ENCODE assay signal across 24 cellular contexts in the genomic region with DNA sequence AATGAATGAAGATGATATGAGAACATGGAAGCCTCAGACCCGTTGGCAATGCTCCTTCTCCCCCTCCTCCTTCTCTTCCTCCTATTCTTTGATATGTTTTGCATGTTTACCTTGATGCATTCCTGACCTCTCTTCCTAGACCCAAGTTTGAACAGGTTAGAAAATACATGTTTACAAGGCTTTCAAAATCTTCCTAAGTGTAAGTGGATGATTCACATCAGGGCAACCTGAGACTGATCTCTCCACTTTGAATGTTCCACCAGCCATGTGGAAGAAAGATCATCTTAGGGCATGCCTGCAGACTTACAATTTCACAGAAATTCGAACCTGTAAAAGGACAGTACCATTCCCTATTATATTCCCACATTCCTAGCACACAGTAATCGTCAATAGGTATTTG.
"Had no signal": no experiment of that assay in that cellular context is flagged by ENCODE, and none has a peak within 500 bp of the region (broad histone marks: within the 10 kb centered on the region; RNA-seq: fewer than 3 reads in every experiment).

No MANE protein-coding gene starts in this region.

- H3K36me3 Mint-ChIP-seq: naive B cell; neural progenitor cell; stimulated activated memory B cell treated with anti-CD40 and anti-IgM and Interleukin-4, amounts not matched to agents 10 μg/mL and 1 μg/mL and 100 μg/mL, for 72 hours; type B pancreatic cell had no signal

- H3K4me3 Mint-ChIP-seq: activated T-cell treated with anti-CD3 and anti-CD28 coated beads, Interleukin-2, amount 50 U/mL, for 24 hours; neural progenitor cell; stimulated activated memory B cell treated with anti-CD40 and anti-IgM and Interleukin-4, amounts not matched to agents 10 μg/mL and 1 μg/mL and 100 μg/mL, for 72 hours; type B pancreatic cell had no signal

- H3K4me1 Mint-ChIP-seq: naive B cell; neural progenitor cell; stimulated activated memory B cell treated with anti-CD40 and anti-IgM and Interleukin-4, amounts not matched to agents 10 μg/mL and 1 μg/mL and 100 μg/mL, for 72 hours had no signal

- H3K27ac ChIP-seq: adrenal gland, ascending aorta, brain microvascular endothelial cell, neural progenitor cell, sigmoid colon, thoracic aorta, vagina, WERI-Rb-1 had no signal

- H3K9ac ChIP-seq: neural progenitor cell had no signal

- H3K36me3 ChIP-seq: adrenal gland, ascending aorta, brain microvascular endothelial cell, neural progenitor cell, sigmoid colon, thoracic aorta, vagina, WERI-Rb-1 had no signal

- ATAC-seq: effector memory CD8-positive, alpha-beta T cell; stimulated activated memory B cell treated with anti-CD40 and anti-IgM and Interleukin-4, amounts not matched to agents 10 μg/mL and 1 μg/mL and 100 μg/mL, for 72 hours had no signal

- H3K9me3 ChIP-seq: adrenal gland, ascending aorta, sigmoid colon, thoracic aorta, vagina had no signal

- H3K27me3 Mint-ChIP-seq: activated T-cell treated with anti-CD3 and anti-CD28 coated beads, Interleukin-2, amount 50 U/mL, for 24 hours; stimulated activated memory B cell treated with anti-CD40 and anti-IgM and Interleukin-4, amounts not matched to agents 10 μg/mL and 1 μg/mL and 100 μg/mL, for 72 hours had no signal

- H3K27me3 ChIP-seq: adrenal gland, ascending aorta, brain microvascular endothelial cell, neural progenitor cell, sigmoid colon, vagina had no signal

- H3K27ac Mint-ChIP-seq: naive B cell; neural progenitor cell; stimulated activated memory B cell treated with anti-CD40 and anti-IgM and Interleukin-4, amounts not matched to agents 10 μg/mL and 1 μg/mL and 100 μg/mL, for 72 hours; type B pancreatic cell had no signal

- H3K4me3 ChIP-seq: adrenal gland, ascending aorta, lung, neural progenitor cell, sigmoid colon, smooth muscle cell, thoracic aorta, vagina had no signal

- H3K9me3 Mint-ChIP-seq: activated T-cell treated with anti-CD3 and anti-CD28 coated beads, Interleukin-2, amount 50 U/mL, for 24 hours; effector memory CD8-positive, alpha-beta T cell; neural progenitor cell; stimulated activated memory B cell treated with anti-CD40 and anti-IgM and Interleukin-4, amounts not matched to agents 10 μg/mL and 1 μg/mL and 100 μg/mL, for 72 hours; type B pancreatic cell had no signal

- H3K4me1 ChIP-seq: adrenal gland, ascending aorta, neural progenitor cell, sigmoid colon, vagina had no signal

- DNase-seq: activated CD4-positive, CD25-positive, alpha-beta regulatory T cell treated with anti-CD3 and anti-CD28 coated beads, Interleukin-2, amount 50 U/mL, for 72 hours; activated naive CD4-positive, alpha-beta T cell treated with anti-CD3 and anti-CD28 coated beads, Interleukin-2, amount 50 U/mL, for 16 hours; activated T-cell treated with anti-CD3 and anti-CD28 coated beads, Interleukin-2, amount 50 U/mL, for 24 hours; adrenal gland; brain microvascular endothelial cell; central memory CD4-positive, alpha-beta T cell; effector memory CD8-positive, alpha-beta T cell; foreskin fibroblast; kidney; naive B cell; posterior cingulate gyrus; retina; sigmoid colon; stimulated activated CD4-positive, alpha-beta T cell treated with anti-CD3 and anti-CD28 coated beads, Interleukin-15, amount 100 ng/mL, for 24 hours; SW 1271; WERI-Rb-1 had no signal
